In the genomic region with DNA sequence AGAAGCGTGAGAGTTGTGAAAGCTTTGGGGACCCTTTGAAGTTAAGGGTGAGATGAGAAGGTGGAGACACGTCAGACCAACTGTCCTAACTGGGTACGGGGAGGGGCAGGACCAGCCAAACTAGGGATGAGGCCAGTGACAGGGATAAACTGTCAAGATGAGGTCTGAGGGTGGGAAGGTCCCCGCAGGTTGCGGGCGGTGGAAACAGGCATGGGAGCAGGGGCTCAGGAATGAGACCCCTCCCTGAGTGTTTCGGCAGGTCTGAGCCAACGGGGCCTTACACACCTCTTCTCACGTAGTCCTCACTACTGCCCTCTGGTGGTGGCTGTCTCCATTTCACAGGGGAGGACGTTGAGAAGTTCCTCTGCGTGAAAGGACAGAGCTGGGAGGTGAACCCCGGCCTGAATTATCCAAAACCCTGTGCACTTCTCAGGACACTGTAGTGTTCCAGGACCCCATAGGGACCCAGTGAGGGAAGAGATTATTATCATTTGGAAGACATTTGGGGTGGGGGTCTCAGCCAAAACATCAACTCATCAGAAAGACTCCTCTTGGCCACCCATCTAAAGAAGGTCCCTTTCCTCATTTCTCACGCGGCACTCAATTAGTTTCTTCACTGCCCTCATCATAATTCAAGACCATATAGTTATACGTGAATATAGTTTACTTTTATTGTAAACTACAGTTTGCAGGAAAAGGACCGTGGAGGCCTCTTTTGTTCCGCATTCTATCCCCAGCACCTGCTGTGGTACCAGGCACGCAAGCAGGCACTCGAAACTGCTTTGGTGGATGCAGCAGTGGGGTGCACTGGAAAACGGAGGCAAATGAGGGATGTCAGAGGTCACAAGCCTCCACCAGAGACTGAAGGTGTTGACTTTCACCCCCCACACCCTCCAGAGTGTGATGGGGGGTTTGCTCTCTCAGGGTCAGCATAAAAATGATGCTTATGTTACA, we compare ENCODE assay signal across 1 cellular context.
TF ChIP-seq lines count a peak whose summit lies in the region.

No MANE protein-coding gene starts in this region.

TF ChIP-seq in HepG2, 621 proteins besides CTCF, POLR2A, EP300 and RAD21 (continued from another document and continues in another):
- TF ChIP-seq, protein P1, sequence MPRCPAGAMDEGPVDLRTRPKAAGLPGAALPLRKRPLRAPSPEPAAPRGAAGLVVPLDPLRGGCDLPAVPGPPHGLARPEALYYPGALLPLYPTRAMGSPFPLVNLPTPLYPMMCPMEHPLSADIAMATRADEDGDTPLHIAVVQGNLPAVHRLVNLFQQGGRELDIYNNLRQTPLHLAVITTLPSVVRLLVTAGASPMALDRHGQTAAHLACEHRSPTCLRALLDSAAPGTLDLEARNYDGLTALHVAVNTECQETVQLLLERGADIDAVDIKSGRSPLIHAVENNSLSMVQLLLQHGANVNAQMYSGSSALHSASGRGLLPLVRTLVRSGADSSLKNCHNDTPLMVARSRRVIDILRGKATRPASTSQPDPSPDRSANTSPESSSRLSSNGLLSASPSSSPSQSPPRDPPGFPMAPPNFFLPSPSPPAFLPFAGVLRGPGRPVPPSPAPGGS (CRISPR knock-in tag; IDR thresholded peaks at IDR 0.05), result 0 out of 2 replicates have a peak, but pooled peaks have one; percentile 33
- TF ChIP-seq ZNF616 (CRISPR knock-in tag; IDR thresholded peaks at IDR 0.05; ENCODE audit: low read depth) (no peak), CBX5 (CRISPR knock-in tag; IDR thresholded peaks at IDR 0.05; ENCODE audit: borderline replicate concordance) (no peak), ZNF335 (CRISPR knock-in tag; IDR thresholded peaks at IDR 0.05) (no peak), RFX1 (IDR thresholded peaks at IDR 0.05) (no peak), ZNF790 (CRISPR knock-in tag; IDR thresholded peaks at IDR 0.05; ENCODE audit: borderline replicate concordance) (0 out of 2 replicates have a peak, but pooled peaks have one; percentile 24), MAFG (CRISPR knock-in tag; IDR thresholded peaks at IDR 0.05) (no peak), PCBP1 (IDR thresholded peaks at IDR 0.05; ENCODE audit: borderline replicate concordance, low read depth, low read length) (no peak), SRF (IDR thresholded peaks at IDR 0.05; ENCODE audit: low read depth, low read length) (no peak), ZNF12 (CRISPR knock-in tag; IDR thresholded peaks at IDR 0.05) (no peak), SETDB1 (CRISPR knock-in tag; IDR thresholded peaks at IDR 0.05; ENCODE audit: borderline replicate concordance) (no peak), ZNF839 (CRISPR knock-in tag; IDR thresholded peaks at IDR 0.05; ENCODE audit: borderline replicate concordance) (no peak), ZMYM4 (CRISPR knock-in tag; IDR thresholded peaks at IDR 0.05) (peak; percentile 31; the same call in 1 of the 2 replicates), ZBTB38 (CRISPR knock-in tag; IDR thresholded peaks at IDR 0.05) (0 out of 2 replicates have a peak, but pooled peaks have one; percentile 20), HNRNPL (IDR thresholded peaks at IDR 0.05; ENCODE audit: low read depth, low read length) (no peak), ZNF572 (CRISPR knock-in tag; IDR thresholded peaks at IDR 0.05) (no peak), ZNF121 (CRISPR knock-in tag; IDR thresholded peaks at IDR 0.05) (no peak), ETV6 (CRISPR knock-in tag; conservative IDR thresholded peaks at IDR 0.05) (no peak), ZNF317 (CRISPR knock-in tag; IDR thresholded peaks at IDR 0.05) (no peak), CREB1 (IDR thresholded peaks at IDR 0.05) (no peak), CREB1 (CRISPR knock-in tag; IDR thresholded peaks at IDR 0.05) (no peak), ZBTB1 (CRISPR knock-in tag; IDR thresholded peaks at IDR 0.05; ENCODE audit: borderline replicate concordance) (no peak), CEBPB (IDR thresholded peaks at IDR 0.05; ENCODE audit: borderline replicate concordance, low read depth, low read length) (no peak), ELF1 (CRISPR knock-in tag; IDR thresholded peaks at IDR 0.05) (no peak), ASH2L (IDR thresholded peaks at IDR 0.05; ENCODE audit: insufficient read length, low read depth, low read length) (no peak), ATF7-NPFF (CRISPR knock-in tag; IDR thresholded peaks at IDR 0.05; ENCODE audit: low read depth) (no peak), ZNF777 (CRISPR knock-in tag; IDR thresholded peaks at IDR 0.05) (no peak), AGO1 (IDR thresholded peaks at IDR 0.05; ENCODE audit: low read depth, low read length, poor library complexity, severe bottlenecking) (no peak), TARDBP (CRISPR knock-in tag; IDR thresholded peaks at IDR 0.05) (0 out of 2 replicates have a peak, but pooled peaks have one; percentile 14), ZZZ3 (CRISPR knock-in tag; IDR thresholded peaks at IDR 0.05; ENCODE audit: borderline replicate concordance) (no peak), ZMYM2 (CRISPR knock-in tag; IDR thresholded peaks at IDR 0.05) (no peak), NCOA5 (CRISPR knock-in tag; IDR thresholded peaks at IDR 0.05) (no peak), ONECUT2 (CRISPR knock-in tag; IDR thresholded peaks at IDR 0.05) (no peak), ZFP36 (IDR thresholded peaks at IDR 0.05; ENCODE audit: borderline replicate concordance, low read depth, low read length, partially characterized antibody) (no peak), ZNF562 (CRISPR knock-in tag; IDR thresholded peaks at IDR 0.05; ENCODE audit: borderline replicate concordance) (no peak), ZFAT (CRISPR knock-in tag; conservative IDR thresholded peaks at IDR 0.05) (no peak)
- TF ChIP-seq, protein P2, sequence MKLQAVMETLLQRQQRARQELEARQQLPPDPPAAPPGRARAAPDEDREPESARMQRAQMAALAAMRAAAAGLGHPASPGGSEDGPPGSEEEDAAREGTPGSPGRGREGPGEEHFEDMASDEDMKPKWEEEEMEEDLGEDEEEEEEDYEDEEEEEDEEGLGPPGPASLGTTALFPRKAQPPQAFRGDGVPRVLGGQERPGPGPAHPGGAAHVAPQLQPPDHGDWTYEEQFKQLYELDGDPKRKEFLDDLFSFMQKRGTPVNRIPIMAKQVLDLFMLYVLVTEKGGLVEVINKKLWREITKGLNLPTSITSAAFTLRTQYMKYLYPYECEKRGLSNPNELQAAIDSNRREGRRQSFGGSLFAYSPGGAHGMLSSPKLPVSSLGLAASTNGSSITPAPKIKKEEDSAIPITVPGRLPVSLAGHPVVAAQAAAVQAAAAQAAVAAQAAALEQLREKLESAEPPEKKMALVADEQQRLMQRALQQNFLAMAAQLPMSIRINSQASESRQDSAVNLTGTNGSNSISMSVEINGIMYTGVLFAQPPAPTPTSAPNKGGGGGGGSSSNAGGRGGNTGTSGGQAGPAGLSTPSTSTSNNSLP (IDR thresholded peaks at IDR 0.05; ENCODE audit: low read depth, low read length), result no peak
- TF ChIP-seq, protein P3, sequence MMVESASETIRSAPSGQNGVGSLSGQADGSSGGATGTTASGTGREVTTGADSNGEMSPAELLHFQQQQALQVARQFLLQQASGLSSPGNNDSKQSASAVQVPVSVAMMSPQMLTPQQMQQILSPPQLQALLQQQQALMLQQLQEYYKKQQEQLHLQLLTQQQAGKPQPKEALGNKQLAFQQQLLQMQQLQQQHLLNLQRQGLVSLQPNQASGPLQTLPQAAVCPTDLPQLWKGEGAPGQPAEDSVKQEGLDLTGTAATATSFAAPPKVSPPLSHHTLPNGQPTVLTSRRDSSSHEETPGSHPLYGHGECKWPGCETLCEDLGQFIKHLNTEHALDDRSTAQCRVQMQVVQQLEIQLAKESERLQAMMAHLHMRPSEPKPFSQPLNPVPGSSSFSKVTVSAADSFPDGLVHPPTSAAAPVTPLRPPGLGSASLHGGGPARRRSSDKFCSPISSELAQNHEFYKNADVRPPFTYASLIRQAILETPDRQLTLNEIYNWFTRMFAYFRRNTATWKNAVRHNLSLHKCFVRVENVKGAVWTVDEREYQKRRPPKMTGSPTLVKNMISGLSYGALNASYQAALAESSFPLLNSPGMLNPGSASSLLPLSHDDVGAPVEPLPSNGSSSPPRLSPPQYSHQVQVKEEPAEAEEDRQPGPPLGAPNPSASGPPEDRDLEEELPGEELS (CRISPR knock-in tag; IDR thresholded peaks at IDR 0.05), result no peak
- TF ChIP-seq, protein P4, sequence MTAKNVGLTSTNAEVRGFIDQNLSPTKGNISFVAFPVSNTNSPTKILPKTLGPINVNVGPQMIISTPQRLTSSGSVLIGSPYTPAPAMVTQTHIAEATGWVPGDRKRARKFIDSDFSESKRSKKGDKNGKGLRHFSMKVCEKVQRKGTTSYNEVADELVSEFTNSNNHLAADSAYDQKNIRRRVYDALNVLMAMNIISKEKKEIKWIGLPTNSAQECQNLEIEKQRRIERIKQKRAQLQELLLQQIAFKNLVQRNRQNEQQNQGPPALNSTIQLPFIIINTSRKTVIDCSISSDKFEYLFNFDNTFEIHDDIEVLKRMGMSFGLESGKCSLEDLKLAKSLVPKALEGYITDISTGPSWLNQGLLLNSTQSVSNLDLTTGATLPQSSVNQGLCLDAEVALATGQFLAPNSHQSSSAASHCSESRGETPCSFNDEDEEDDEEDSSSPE (CRISPR knock-in tag; IDR thresholded peaks at IDR 0.05), result no peak
- TF ChIP-seq, protein P5, sequence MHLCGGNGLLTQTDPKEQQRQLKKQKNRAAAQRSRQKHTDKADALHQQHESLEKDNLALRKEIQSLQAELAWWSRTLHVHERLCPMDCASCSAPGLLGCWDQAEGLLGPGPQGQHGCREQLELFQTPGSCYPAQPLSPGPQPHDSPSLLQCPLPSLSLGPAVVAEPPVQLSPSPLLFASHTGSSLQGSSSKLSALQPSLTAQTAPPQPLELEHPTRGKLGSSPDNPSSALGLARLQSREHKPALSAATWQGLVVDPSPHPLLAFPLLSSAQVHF (CRISPR knock-in tag; IDR thresholded peaks at IDR 0.05), result no peak
- TF ChIP-seq, protein P6, sequence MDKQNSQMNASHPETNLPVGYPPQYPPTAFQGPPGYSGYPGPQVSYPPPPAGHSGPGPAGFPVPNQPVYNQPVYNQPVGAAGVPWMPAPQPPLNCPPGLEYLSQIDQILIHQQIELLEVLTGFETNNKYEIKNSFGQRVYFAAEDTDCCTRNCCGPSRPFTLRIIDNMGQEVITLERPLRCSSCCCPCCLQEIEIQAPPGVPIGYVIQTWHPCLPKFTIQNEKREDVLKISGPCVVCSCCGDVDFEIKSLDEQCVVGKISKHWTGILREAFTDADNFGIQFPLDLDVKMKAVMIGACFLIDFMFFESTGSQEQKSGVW (CRISPR knock-in tag; IDR thresholded peaks at IDR 0.05; ENCODE audit: borderline replicate concordance), result no peak
- TF ChIP-seq, protein P7, sequence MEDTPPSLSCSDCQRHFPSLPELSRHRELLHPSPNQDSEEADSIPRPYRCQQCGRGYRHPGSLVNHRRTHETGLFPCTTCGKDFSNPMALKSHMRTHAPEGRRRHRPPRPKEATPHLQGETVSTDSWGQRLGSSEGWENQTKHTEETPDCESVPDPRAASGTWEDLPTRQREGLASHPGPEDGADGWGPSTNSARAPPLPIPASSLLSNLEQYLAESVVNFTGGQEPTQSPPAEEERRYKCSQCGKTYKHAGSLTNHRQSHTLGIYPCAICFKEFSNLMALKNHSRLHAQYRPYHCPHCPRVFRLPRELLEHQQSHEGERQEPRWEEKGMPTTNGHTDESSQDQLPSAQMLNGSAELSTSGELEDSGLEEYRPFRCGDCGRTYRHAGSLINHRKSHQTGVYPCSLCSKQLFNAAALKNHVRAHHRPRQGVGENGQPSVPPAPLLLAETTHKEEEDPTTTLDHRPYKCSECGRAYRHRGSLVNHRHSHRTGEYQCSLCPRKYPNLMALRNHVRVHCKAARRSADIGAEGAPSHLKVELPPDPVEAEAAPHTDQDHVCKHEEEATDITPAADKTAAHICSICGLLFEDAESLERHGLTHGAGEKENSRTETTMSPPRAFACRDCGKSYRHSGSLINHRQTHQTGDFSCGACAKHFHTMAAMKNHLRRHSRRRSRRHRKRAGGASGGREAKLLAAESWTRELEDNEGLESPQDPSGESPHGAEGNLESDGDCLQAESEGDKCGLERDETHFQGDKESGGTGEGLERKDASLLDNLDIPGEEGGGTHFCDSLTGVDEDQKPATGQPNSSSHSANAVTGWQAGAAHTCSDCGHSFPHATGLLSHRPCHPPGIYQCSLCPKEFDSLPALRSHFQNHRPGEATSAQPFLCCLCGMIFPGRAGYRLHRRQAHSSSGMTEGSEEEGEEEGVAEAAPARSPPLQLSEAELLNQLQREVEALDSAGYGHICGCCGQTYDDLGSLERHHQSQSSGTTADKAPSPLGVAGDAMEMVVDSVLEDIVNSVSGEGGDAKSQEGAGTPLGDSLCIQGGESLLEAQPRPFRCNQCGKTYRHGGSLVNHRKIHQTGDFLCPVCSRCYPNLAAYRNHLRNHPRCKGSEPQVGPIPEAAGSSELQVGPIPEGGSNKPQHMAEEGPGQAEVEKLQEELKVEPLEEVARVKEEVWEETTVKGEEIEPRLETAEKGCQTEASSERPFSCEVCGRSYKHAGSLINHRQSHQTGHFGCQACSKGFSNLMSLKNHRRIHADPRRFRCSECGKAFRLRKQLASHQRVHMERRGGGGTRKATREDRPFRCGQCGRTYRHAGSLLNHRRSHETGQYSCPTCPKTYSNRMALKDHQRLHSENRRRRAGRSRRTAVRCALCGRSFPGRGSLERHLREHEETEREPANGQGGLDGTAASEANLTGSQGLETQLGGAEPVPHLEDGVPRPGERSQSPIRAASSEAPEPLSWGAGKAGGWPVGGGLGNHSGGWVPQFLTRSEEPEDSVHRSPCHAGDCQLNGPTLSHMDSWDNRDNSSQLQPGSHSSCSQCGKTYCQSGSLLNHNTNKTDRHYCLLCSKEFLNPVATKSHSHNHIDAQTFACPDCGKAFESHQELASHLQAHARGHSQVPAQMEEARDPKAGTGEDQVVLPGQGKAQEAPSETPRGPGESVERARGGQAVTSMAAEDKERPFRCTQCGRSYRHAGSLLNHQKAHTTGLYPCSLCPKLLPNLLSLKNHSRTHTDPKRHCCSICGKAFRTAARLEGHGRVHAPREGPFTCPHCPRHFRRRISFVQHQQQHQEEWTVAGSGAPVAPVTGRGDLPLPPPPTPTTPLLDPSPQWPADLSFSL (CRISPR knock-in tag; IDR thresholded peaks at IDR 0.05), result 0 out of 2 replicates have a peak, but pooled peaks have one; percentile 36
- TF ChIP-seq, protein P8, sequence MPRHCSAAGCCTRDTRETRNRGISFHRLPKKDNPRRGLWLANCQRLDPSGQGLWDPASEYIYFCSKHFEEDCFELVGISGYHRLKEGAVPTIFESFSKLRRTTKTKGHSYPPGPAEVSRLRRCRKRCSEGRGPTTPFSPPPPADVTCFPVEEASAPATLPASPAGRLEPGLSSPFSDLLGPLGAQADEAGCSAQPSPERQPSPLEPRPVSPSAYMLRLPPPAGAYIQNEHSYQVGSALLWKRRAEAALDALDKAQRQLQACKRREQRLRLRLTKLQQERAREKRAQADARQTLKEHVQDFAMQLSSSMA (CRISPR knock-in tag; IDR thresholded peaks at IDR 0.05), result no peak
- TF ChIP-seq, protein P9, sequence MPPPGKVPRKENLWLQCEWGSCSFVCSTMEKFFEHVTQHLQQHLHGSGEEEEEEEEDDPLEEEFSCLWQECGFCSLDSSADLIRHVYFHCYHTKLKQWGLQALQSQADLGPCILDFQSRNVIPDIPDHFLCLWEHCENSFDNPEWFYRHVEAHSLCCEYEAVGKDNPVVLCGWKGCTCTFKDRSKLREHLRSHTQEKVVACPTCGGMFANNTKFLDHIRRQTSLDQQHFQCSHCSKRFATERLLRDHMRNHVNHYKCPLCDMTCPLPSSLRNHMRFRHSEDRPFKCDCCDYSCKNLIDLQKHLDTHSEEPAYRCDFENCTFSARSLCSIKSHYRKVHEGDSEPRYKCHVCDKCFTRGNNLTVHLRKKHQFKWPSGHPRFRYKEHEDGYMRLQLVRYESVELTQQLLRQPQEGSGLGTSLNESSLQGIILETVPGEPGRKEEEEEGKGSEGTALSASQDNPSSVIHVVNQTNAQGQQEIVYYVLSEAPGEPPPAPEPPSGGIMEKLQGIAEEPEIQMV (CRISPR knock-in tag; IDR thresholded peaks at IDR 0.05; ENCODE audit: low read depth), result no peak
